34 cellular contexts compared by ENCODE assay signal in genomic region chr2:209682646-209683045, GRCh38.
"Had no signal": no experiment of that assay in that cellular context is flagged by ENCODE, and none has a peak within 500 bp of the region (broad histone marks: within the 10 kb centered on the region; RNA-seq: fewer than 3 reads in every experiment).

No MANE protein-coding gene starts in this region.

- H3K4me3 Mint-ChIP-seq: activated CD4-positive, alpha-beta T cell treated with anti-CD3 and anti-CD28 coated beads for 36 hours; activated CD4-positive, alpha-beta T cell treated with anti-CD3 and anti-CD28 coated beads, Interleukin-2, amount 10 ng/mL, durations not matched to agents 7 days and 5 days; activated CD8-positive, alpha-beta T cell treated with anti-CD3 and anti-CD28 coated beads, Interleukin-2, amount 10 ng/mL, durations not matched to agents 7 days and 5 days; activated naive CD8-positive, alpha-beta T cell treated with anti-CD3 and anti-CD28 coated beads for 36 hours; activated T-cell treated with anti-CD3 and anti-CD28 coated beads, Interleukin-2, amount 50 U/mL, for 4 hours; T-helper 1 cell treated with Interleukin-12 subunit alpha and Interleukin-12 subunit beta and Interleukin-4 antibody, amounts not matched to agents 30 μg/mL and 1 μg/mL, for 36 hours; T-helper 2 cell treated with Interferon-gamma antibody and Interleukin-4, amounts not matched to agents 5 μg/mL and 100 μg/mL, for 36 hours; WTC11 had no signal

- H3K36me3 Mint-ChIP-seq: activated naive CD8-positive, alpha-beta T cell treated with anti-CD3 and anti-CD28 coated beads for 36 hours; WTC11 had no signal

- H3K9me2 ChIP-seq: SK-N-SH had no signal

- H3K4me2 ChIP-seq: SK-N-SH had no signal

- H3K9me3 ChIP-seq: MG63, Peyer's patch, SJSA1, SK-N-SH had no signal

- H3K4me3 ChIP-seq: MG63, Peyer's patch, SJSA1 had no signal

- ATAC-seq: activated CD4-positive, alpha-beta T cell treated with anti-CD3 and anti-CD28 coated beads for 36 hours; activated CD4-positive, CD25-positive, alpha-beta regulatory T cell treated with anti-CD3 and anti-CD28 coated beads, Interleukin-2, amount 50 U/mL, for 24 hours; activated CD8-positive, alpha-beta T cell treated with anti-CD3 and anti-CD28 coated beads, Interleukin-2, amount 10 ng/mL, durations not matched to agents 7 days and 5 days; activated T-cell treated with anti-CD3 and anti-CD28 coated beads, Interleukin-2, amount 50 U/mL, for 4 hours; PC-3; WTC11 had no signal

- H3K4me1 ChIP-seq: Peyer's patch, SJSA1 had no signal

- DNase-seq: activated CD4-positive, alpha-beta T cell treated with anti-CD3 and anti-CD28 coated beads for 36 hours; activated CD4-positive, alpha-beta T cell treated with anti-CD3 and anti-CD28 coated beads, Interleukin-2, amount 10 ng/mL, durations not matched to agents 7 days and 5 days; activated CD4-positive, alpha-beta T cell treated with anti-CD3 and anti-CD28 coated beads, Interleukin-2, amount 50 U/mL, for 48 hours; activated CD8-positive, alpha-beta T cell treated with anti-CD3 and anti-CD28 coated beads, Interleukin-2, amount 10 ng/mL, durations not matched to agents 7 days and 5 days; activated effector memory CD4-positive, alpha-beta T cell treated with Interleukin-2 at 50 U/mL for 16 hours; activated naive CD4-positive, alpha-beta T cell treated with anti-CD3 and anti-CD28 coated beads, Interleukin-2, amount 50 U/mL, for 16 hours; activated naive CD8-positive, alpha-beta T cell treated with anti-CD3 and anti-CD28 coated beads for 36 hours; activated T-cell treated with anti-CD3 and anti-CD28 coated beads, Interleukin-2, amount 50 U/mL, for 4 hours; amniotic stem cell; aorta; brain microvascular endothelial cell; Kasumi-1; KBM-7; MG63; NCI-H1048; NCI-H1105 treated with DMSO at 0.1 percent for 48 hours; NCI-H1436; NCI-H1694; NCI-H1930; NCI-H2081 treated with DMSO at 0.1 percent for 48 hours; NCI-H226; NCI-H446 treated with DMSO at 0.1 percent for 48 hours; NCI-H69; NK-92 treated with Interleukin-12 subunit alpha and Interleukin-12 subunit beta, amount 100 ng/mL, for 24 hours; PC-3; Peyer's patch; RPMI8226; SHP77 treated with DMSO at 0.1 percent for 48 hours; SK-N-SH had no signal

- H3K27ac ChIP-seq: brain microvascular endothelial cell, Peyer's patch, SJSA1 had no signal

- H3K27ac Mint-ChIP-seq: activated CD4-positive, alpha-beta T cell treated with anti-CD3 and anti-CD28 coated beads for 36 hours; activated CD4-positive, alpha-beta T cell treated with anti-CD3 and anti-CD28 coated beads, Interleukin-2, amount 10 ng/mL, durations not matched to agents 7 days and 5 days; activated CD8-positive, alpha-beta T cell treated with anti-CD3 and anti-CD28 coated beads, Interleukin-2, amount 10 ng/mL, durations not matched to agents 7 days and 5 days; activated naive CD8-positive, alpha-beta T cell treated with anti-CD3 and anti-CD28 coated beads for 36 hours; T-helper 1 cell treated with Interleukin-12 subunit alpha and Interleukin-12 subunit beta and Interleukin-4 antibody, amounts not matched to agents 30 μg/mL and 1 μg/mL, for 36 hours; T-helper 2 cell treated with Interferon-gamma antibody and Interleukin-4, amounts not matched to agents 5 μg/mL and 100 μg/mL, for 36 hours; WTC11 had no signal

- H3K4me1 Mint-ChIP-seq: activated CD4-positive, alpha-beta T cell treated with anti-CD3 and anti-CD28 coated beads for 36 hours; activated CD4-positive, alpha-beta T cell treated with anti-CD3 and anti-CD28 coated beads, Interleukin-2, amount 10 ng/mL, durations not matched to agents 7 days and 5 days; activated naive CD8-positive, alpha-beta T cell treated with anti-CD3 and anti-CD28 coated beads for 36 hours had no signal

- H3K9me3 Mint-ChIP-seq: activated CD4-positive, alpha-beta T cell treated with anti-CD3 and anti-CD28 coated beads, Interleukin-2, amount 10 ng/mL, durations not matched to agents 7 days and 5 days; activated naive CD8-positive, alpha-beta T cell treated with anti-CD3 and anti-CD28 coated beads for 36 hours; activated T-cell treated with anti-CD3 and anti-CD28 coated beads, Interleukin-2, amount 50 U/mL, for 4 hours; T-helper 1 cell treated with Interleukin-12 subunit alpha and Interleukin-12 subunit beta and Interleukin-4 antibody, amounts not matched to agents 30 μg/mL and 1 μg/mL, for 36 hours; T-helper 2 cell treated with Interferon-gamma antibody and Interleukin-4, amounts not matched to agents 5 μg/mL and 100 μg/mL, for 36 hours; WTC11 had no signal

- H3K27me3 ChIP-seq: brain microvascular endothelial cell, MG63, Peyer's patch had no signal

- H3K36me3 ChIP-seq: brain microvascular endothelial cell, MG63, Peyer's patch, SJSA1 had no signal

- H3K27me3 Mint-ChIP-seq: activated naive CD8-positive, alpha-beta T cell treated with anti-CD3 and anti-CD28 coated beads for 36 hours had no signal
